In the genomic region with DNA sequence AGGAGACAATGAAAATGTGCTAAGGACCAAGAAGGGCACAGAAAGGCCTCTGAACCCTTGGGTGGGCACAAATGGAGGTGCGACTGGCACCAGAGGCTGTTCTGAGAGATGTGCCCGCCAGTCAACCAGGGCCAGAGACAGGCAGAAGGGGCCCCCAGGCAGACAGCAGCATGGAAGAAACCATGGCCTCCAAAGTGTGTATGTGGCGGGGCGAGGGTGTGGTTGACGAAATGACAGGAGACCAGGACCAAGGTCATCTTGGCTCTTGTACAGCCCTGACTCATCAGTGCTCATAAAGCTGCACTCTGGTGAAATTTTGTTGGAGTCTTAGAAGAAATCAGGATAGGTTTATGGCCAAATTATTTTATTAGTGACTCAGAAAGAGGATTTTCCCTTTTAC, we compare ENCODE assay signal across 11 cellular contexts. TPM values are rescaled to one million over a fixed set of nuclear protein-coding genes. Genes with fewer than 3 reads are reported as not detected.
DNase-seq lines count a peak whose midpoint lies in the region; ATAC-seq, FAIRE-seq and TF ChIP-seq lines count a peak whose summit lies in the region.
"Had no signal": no experiment of that assay in that cellular context is flagged by ENCODE, and none has a peak within 500 bp of the region (broad histone marks: within the 10 kb centered on the region; RNA-seq: fewer than 3 reads in every experiment).

No MANE protein-coding gene starts in this region.

- TF ChIP-seq CTCF in chondrocyte (IDR thresholded peaks at IDR 0.05): no peak
- no peak for TF ChIP-seq CTCF in lung (IDR thresholded peaks at IDR 0.05; ENCODE audit: control extremely low read depth, extremely low read depth)

- H3K4me3 Mint-ChIP-seq in chondrocyte (ENCODE audit: unreplicated experiment): peak overlapping the region; percentile 27

- H3K27me3 Mint-ChIP-seq in chondrocyte (ENCODE audit: low read depth): no peaks in the 10 kb centered on the region

- no peaks in the 10 kb centered on the region for H3K9me3 ChIP-seq in lung (ENCODE audit: control insufficient read depth in 2 of 2, insufficient read depth in 1 of 2, low read length in 1 of 2)

- DNase-seq in HTR-8/SVneo (ENCODE audit: insufficient read length, low spot score) (peak; percentile 44), chondrocyte (ENCODE audit: low spot score) (no peak), lung (ENCODE audit: low spot score) (no peak), urothelium cell line (ENCODE audit: low spot score) (peak; percentile 35), NAMALWA (ENCODE audit: low spot score) (no peak)
- DNase-seq: activated CD4-positive, alpha-beta T cell treated with anti-CD3 and anti-CD28 coated beads, Interleukin-2, amount 50 U/mL, for 4 hours; KG1; stimulated activated CD4-positive, alpha-beta T cell treated with anti-CD3 and anti-CD28 coated beads, Interleukin-4, amount 100 ng/mL, for 4 hours had no signal

- H3K27me3 ChIP-seq in lung (ENCODE audit: control insufficient read depth, insufficient read depth): no peaks in the 10 kb centered on the region

- FAIRE-seq in HTR-8/SVneo (lab: Jason Lieb, UNC) (no peak), urothelium cell line (lab: Jason Lieb, UNC) (no peak)
- FAIRE-seq: GM12878 had no signal

- no peak overlapping the region for H3K4me3 ChIP-seq in lung
- H3K4me3 ChIP-seq: GM12878 had no signal

- H3K4me1 Mint-ChIP-seq in chondrocyte (ENCODE audit: low read depth): peaks cover 37% of the 10 kb centered on the region

- peak overlapping the region; percentile 89 for H3K27ac Mint-ChIP-seq in chondrocyte (ENCODE audit: unreplicated experiment)

- H3K4me1 ChIP-seq in lung (ENCODE audit: control insufficient read depth in 2 of 2, insufficient read depth in 2 of 2, low read length in 2 of 2): peaks cover 10 to 11% of the 10 kb centered on the region in 2 donors

- 87 to 94% methylated on average over 5 of the region's 5 CpGs for WGBS in lung, 2 donors

- no peak for ATAC-seq in lung (ENCODE audit: insufficient read depth, low FRiP score)
- no peak for ATAC-seq in HG02840 (IDR thresholded peaks at IDR 0.05; ENCODE audit: low FRiP score, unreplicated experiment)
- no peak for ATAC-seq in GM18909 (IDR thresholded peaks at IDR 0.05; ENCODE audit: poor library complexity, unreplicated experiment)
- ATAC-seq: GM12878 had no signal

- no peaks in the 10 kb centered on the region for H3K9me3 Mint-ChIP-seq in chondrocyte (ENCODE audit: low read depth)

- H3K27ac ChIP-seq in lung (ENCODE audit: low read depth in 1 of 2, low read length in 1 of 2): peak overlapping the region; percentile 64 to 67

- peaks cover 11 to 32% of the 10 kb centered on the region in 2 donors for H3K36me3 ChIP-seq in lung (ENCODE audit: control insufficient read depth in 2 of 2, insufficient read depth in 2 of 2, low read length in 2 of 2)

- peaks cover 22% of the 10 kb centered on the region for H3K36me3 Mint-ChIP-seq in chondrocyte (ENCODE audit: low read depth)

RNA-seq across cellular contexts. Expression of a gene that starts 4.0 kb away (rescaled TPM):
- total RNA-seq in chondrocyte (70.2 to 76.9 TPM (median 72.9 TPM) in 3 replicates), lung (10 to 100 TPM; 33.6 to 96.7 TPM)
- polyA plus RNA-seq in lung: 100 to 1,000 TPM; 119 to 126 TPM

RNA-seq across cellular contexts. Expression of a gene that starts 33.1 kb away (rescaled TPM):
- 24.4 to 31.3 TPM (median 25.4 TPM) in 3 replicates for total RNA-seq in chondrocyte
- 10 to 100 TPM; 23.0 to 25.5 TPM for total RNA-seq in lung
- 10 to 100 TPM; 11.8 to 16.4 TPM for polyA plus RNA-seq in lung

RNA-seq across cellular contexts. Expression of a gene that starts 52.9 kb away (rescaled TPM):
- 15.4 to 26.8 TPM (median 22.5 TPM) in 3 replicates for total RNA-seq in chondrocyte
- 10 to 100 TPM in 1 of 2 donors, 1 to 10 TPM in 1; 8.8 to 25.6 TPM for total RNA-seq in lung
- polyA plus RNA-seq in lung: 10 to 100 TPM; 11.9 to 22.4 TPM

Comparison
In these comparisons a context has a peak if more than half of its experiments do, and no peak if none do; other contexts are left out.
1. DNase-seq: peak in HTR-8/SVneo (single experiment) and urothelium cell line (single experiment); none in chondrocyte (single experiment), lung (single experiment) and NAMALWA (single experiment).